In genomic region chr4:40251366-40251765, GRCh38 we compare ENCODE assay signal across 1 cellular context.
TF ChIP-seq lines count a peak whose summit lies in the region.

No MANE protein-coding gene starts in this region.

TF ChIP-seq in HCT116, 20 proteins besides CTCF, POLR2A, EP300 and RAD21 (continued from another document):
- TF ChIP-seq ZBTB33 (IDR thresholded peaks at IDR 0.05; ENCODE audit: extremely low read depth, insufficient replicate concordance, low read length) (no peak), EZH2phosphoT487 (IDR thresholded peaks at IDR 0.05; ENCODE audit: borderline replicate concordance) (no peak), SRF (IDR thresholded peaks at IDR 0.05; ENCODE audit: low read depth) (peak; percentile 58; the same call in 1 of the 2 replicates), ZFX (IDR thresholded peaks at IDR 0.05) (no peak), ZNF274 (IDR thresholded peaks at IDR 0.05; ENCODE audit: low read depth, low read length) (no peak), MAX (IDR thresholded peaks at IDR 0.05) (peak; percentile 56; the same call in 1 of the 2 replicates), SP1 (IDR thresholded peaks at IDR 0.05; ENCODE audit: low read depth) (peak; percentile 97), EGR1 (IDR thresholded peaks at IDR 0.05; ENCODE audit: low read depth) (no peak; the same call in 1 of the 2 replicates), YY1 (IDR thresholded peaks at IDR 0.05; ENCODE audit: extremely low read depth, insufficient replicate concordance, low read depth, low read length) (peak; percentile 79), EZH2 (IDR thresholded peaks at IDR 0.05) (no peak), JUND (IDR thresholded peaks at IDR 0.05) (peak; percentile 93), CEBPB (IDR thresholded peaks at IDR 0.05; ENCODE audit: low read depth) (peak; percentile 87)
- TF ChIP-seq, protein P1, sequence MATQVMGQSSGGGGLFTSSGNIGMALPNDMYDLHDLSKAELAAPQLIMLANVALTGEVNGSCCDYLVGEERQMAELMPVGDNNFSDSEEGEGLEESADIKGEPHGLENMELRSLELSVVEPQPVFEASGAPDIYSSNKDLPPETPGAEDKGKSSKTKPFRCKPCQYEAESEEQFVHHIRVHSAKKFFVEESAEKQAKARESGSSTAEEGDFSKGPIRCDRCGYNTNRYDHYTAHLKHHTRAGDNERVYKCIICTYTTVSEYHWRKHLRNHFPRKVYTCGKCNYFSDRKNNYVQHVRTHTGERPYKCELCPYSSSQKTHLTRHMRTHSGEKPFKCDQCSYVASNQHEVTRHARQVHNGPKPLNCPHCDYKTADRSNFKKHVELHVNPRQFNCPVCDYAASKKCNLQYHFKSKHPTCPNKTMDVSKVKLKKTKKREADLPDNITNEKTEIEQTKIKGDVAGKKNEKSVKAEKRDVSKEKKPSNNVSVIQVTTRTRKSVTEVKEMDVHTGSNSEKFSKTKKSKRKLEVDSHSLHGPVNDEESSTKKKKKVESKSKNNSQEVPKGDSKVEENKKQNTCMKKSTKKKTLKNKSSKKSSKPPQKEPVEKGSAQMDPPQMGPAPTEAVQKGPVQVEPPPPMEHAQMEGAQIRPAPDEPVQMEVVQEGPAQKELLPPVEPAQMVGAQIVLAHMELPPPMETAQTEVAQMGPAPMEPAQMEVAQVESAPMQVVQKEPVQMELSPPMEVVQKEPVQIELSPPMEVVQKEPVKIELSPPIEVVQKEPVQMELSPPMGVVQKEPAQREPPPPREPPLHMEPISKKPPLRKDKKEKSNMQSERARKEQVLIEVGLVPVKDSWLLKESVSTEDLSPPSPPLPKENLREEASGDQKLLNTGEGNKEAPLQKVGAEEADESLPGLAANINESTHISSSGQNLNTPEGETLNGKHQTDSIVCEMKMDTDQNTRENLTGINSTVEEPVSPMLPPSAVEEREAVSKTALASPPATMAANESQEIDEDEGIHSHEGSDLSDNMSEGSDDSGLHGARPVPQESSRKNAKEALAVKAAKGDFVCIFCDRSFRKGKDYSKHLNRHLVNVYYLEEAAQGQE (IDR thresholded peaks at IDR 0.05; ENCODE audit: low read depth), result no peak
